21 cellular contexts compared by ENCODE assay signal in genomic region chr18:13264091-13264777, GRCh38. TPM values are rescaled to one million over a fixed set of nuclear protein-coding genes. Genes with fewer than 3 reads are reported as not detected.
DNase-seq lines count a peak whose midpoint lies in the region; ATAC-seq and TF ChIP-seq lines count a peak whose summit lies in the region.
"Had no signal": no experiment of that assay in that cellular context is flagged by ENCODE, and none has a peak within 500 bp of the region (broad histone marks: within the 10 kb centered on the region; RNA-seq: fewer than 3 reads in every experiment).

No MANE protein-coding gene starts in this region.

- peaks cover 14% of the 10 kb centered on the region for H3K4me1 ChIP-seq in neural progenitor cell
- H3K4me1 ChIP-seq in lower lobe of right lung = peaks cover 49% of the 10 kb centered on the region

- no peak overlapping the region for H3K4me3 ChIP-seq in AG10803 (ENCODE audit: low read length)
- H3K4me3 ChIP-seq in neural progenitor cell = no peak overlapping the region
- no peak overlapping the region for H3K4me3 ChIP-seq in lower lobe of right lung
- H3K4me3 ChIP-seq: adrenal gland, lung, PC-9 had no signal

- H3K9me3 Mint-ChIP-seq in activated CD4-positive, alpha-beta memory T cell treated with anti-CD3 and anti-CD28 coated beads, Interleukin-2, amount 10 ng/mL, durations not matched to agents 7 days and 5 days = no peaks in the 10 kb centered on the region
- H3K9me3 Mint-ChIP-seq in neural progenitor cell = no peaks in the 10 kb centered on the region
- H3K9me3 Mint-ChIP-seq in Calu3 (ENCODE audit: low read depth, unreplicated experiment) = no peaks in the 10 kb centered on the region
- H3K9me3 Mint-ChIP-seq: activated T-helper 17 cell treated with anti-CD3 and anti-CD28 coated beads, Interleukin-2, amount 50 U/mL, for 72 hours; naive thymus-derived CD8-positive, alpha-beta T cell had no signal

- peak; percentile 76 for ATAC-seq in Right ventricle myocardium superior (ENCODE audit: poor library complexity)
- ATAC-seq in lower lobe of right lung = no peak
- ATAC-seq: activated T-helper 17 cell treated with anti-CD3 and anti-CD28 coated beads, Interleukin-2, amount 50 U/mL, for 72 hours; naive thymus-derived CD8-positive, alpha-beta T cell had no signal

- DNase-seq in AG10803 (ENCODE audit: low read depth) (peak; percentile 12), Right ventricle myocardium superior (peak; percentile 88), neural progenitor cell (ENCODE audit: low spot score) (no peak), lower lobe of right lung (no peak), Calu3 (no peak)
- DNase-seq in activated CD4-positive, alpha-beta memory T cell treated with anti-CD3 and anti-CD28 coated beads, Interleukin-2, amount 10 ng/mL, durations not matched to agents 7 days and 5 days = peak; percentile 14
- no peak for DNase-seq in effector CD8-positive, alpha-beta T cell (lab: John Stamatoyannopoulos, UW)
- no peak for DNase-seq in stimulated activated CD4-positive, alpha-beta T cell treated with anti-CD3 and anti-CD28 coated beads, Interleukin-4, amount 100 ng/mL, for 4 hours
- DNase-seq: activated CD4-positive, alpha-beta T cell treated with anti-CD3 and anti-CD28 coated beads for 48 hours; EL; foreskin melanocyte; Kasumi-1; naive thymus-derived CD8-positive, alpha-beta T cell; NCI-H1105 treated with DMSO at 0.1 percent for 48 hours; NCI-H69; PC-9; stimulated activated CD4-positive, alpha-beta T cell treated with anti-CD3 and anti-CD28 coated beads, Interleukin-15, amount 100 ng/mL, for 24 hours; stimulated activated naive CD4-positive, alpha-beta T cell treated with Interleukin-2 at 50 U/mL for 16 hours had no signal

- intact Hi-C loops in Right ventricle myocardium superior (cut with DNase I) (loop anchor here (2.0 kb wide), 1 partner anchor 41 kb away; no protein-coding TSS in a partner anchor), lower lobe of right lung (cut with DNase I) (no loop called here), Calu3 (cut with micrococcal nuclease; ENCODE audit: unreplicated experiment) (no loop called here)

- peaks cover 3% of the 10 kb centered on the region for H3K27me3 Mint-ChIP-seq in activated CD4-positive, alpha-beta memory T cell treated with anti-CD3 and anti-CD28 coated beads, Interleukin-2, amount 10 ng/mL, durations not matched to agents 7 days and 5 days
- H3K27me3 Mint-ChIP-seq in neural progenitor cell (ENCODE audit: insufficient read depth, low read depth) = peaks cover 11% of the 10 kb centered on the region
- peaks cover 70% of the 10 kb centered on the region for H3K27me3 Mint-ChIP-seq in Calu3 (ENCODE audit: unreplicated experiment)
- H3K27me3 Mint-ChIP-seq: activated T-helper 17 cell treated with anti-CD3 and anti-CD28 coated beads, Interleukin-2, amount 50 U/mL, for 72 hours had no signal

- H3K9ac ChIP-seq in neural progenitor cell = no peak overlapping the region

- peaks cover 8% of the 10 kb centered on the region for H3F3A ChIP-seq in neural progenitor cell (ENCODE audit: low read depth)

- H3K4me2 ChIP-seq in neural progenitor cell = no peak overlapping the region
- H3K4me2 ChIP-seq: PC-9 had no signal

- no peak overlapping the region for H3K27ac ChIP-seq in neural progenitor cell
- no peak overlapping the region for H3K27ac ChIP-seq in lower lobe of right lung
- H3K27ac ChIP-seq: adrenal gland, PC-9 had no signal

- peaks cover 63% of the 10 kb centered on the region for H3K4me1 Mint-ChIP-seq in activated CD4-positive, alpha-beta memory T cell treated with anti-CD3 and anti-CD28 coated beads, Interleukin-2, amount 10 ng/mL, durations not matched to agents 7 days and 5 days
- peaks cover 45% of the 10 kb centered on the region for H3K4me1 Mint-ChIP-seq in neural progenitor cell
- peaks cover 17% of the 10 kb centered on the region for H3K4me1 Mint-ChIP-seq in Calu3 (ENCODE audit: low read depth, unreplicated experiment)

- H3K9me3 ChIP-seq in neural progenitor cell (ENCODE audit: low read depth) = no peaks in the 10 kb centered on the region
- H3K9me3 ChIP-seq in lower lobe of right lung = no peaks in the 10 kb centered on the region
- H3K9me3 ChIP-seq: adrenal gland had no signal

- no peaks in the 10 kb centered on the region for H3K79me2 ChIP-seq in neural progenitor cell (ENCODE audit: low read depth)

- H3K36me3 ChIP-seq in neural progenitor cell = no peaks in the 10 kb centered on the region
- H3K36me3 ChIP-seq in lower lobe of right lung = no peaks in the 10 kb centered on the region
- H3K36me3 ChIP-seq: adrenal gland had no signal

- no peak overlapping the region for H3K27ac Mint-ChIP-seq in activated CD4-positive, alpha-beta memory T cell treated with anti-CD3 and anti-CD28 coated beads, Interleukin-2, amount 10 ng/mL, durations not matched to agents 7 days and 5 days
- H3K27ac Mint-ChIP-seq in neural progenitor cell (peak overlapping the region; percentile 61), Calu3 (ENCODE audit: unreplicated experiment) (no peak overlapping the region)

- H3K4me3 Mint-ChIP-seq in activated CD4-positive, alpha-beta memory T cell treated with anti-CD3 and anti-CD28 coated beads, Interleukin-2, amount 10 ng/mL, durations not matched to agents 7 days and 5 days = no peak overlapping the region
- H3K4me3 Mint-ChIP-seq in neural progenitor cell = no peak overlapping the region
- no peak overlapping the region for H3K4me3 Mint-ChIP-seq in Calu3 (ENCODE audit: low read depth, unreplicated experiment)

- TF ChIP-seq CTCF in AG10803 (conservative IDR thresholded peaks at IDR 0.05; ENCODE audit: low read length) (no peak), neural progenitor cell (IDR thresholded peaks at IDR 0.05) (no peak), lower lobe of right lung (IDR thresholded peaks at IDR 0.05) (no peak), Calu3 (IDR thresholded peaks at IDR 0.05; ENCODE audit: unreplicated experiment) (no peak)

- no peak overlapping the region for H2AFZ ChIP-seq in neural progenitor cell (replicated peaks)
- H2AFZ ChIP-seq: PC-9 had no signal

- no peaks in the 10 kb centered on the region for H4K20me1 ChIP-seq in neural progenitor cell (ENCODE audit: low read depth)

- H3K36me3 Mint-ChIP-seq in activated CD4-positive, alpha-beta memory T cell treated with anti-CD3 and anti-CD28 coated beads, Interleukin-2, amount 10 ng/mL, durations not matched to agents 7 days and 5 days (ENCODE audit: low read depth) = no peaks in the 10 kb centered on the region
- H3K36me3 Mint-ChIP-seq in neural progenitor cell (no peaks in the 10 kb centered on the region), Calu3 (ENCODE audit: insufficient read depth, unreplicated experiment) (no peaks in the 10 kb centered on the region)

- BruUV-seq in Calu3 (replicated peaks; lab: Mats Ljungman, UMichigan) = no TSS peak

- no peaks in the 10 kb centered on the region for H3K27me3 ChIP-seq in neural progenitor cell
- H3K27me3 ChIP-seq in lower lobe of right lung (ENCODE audit: low read depth) = no peaks in the 10 kb centered on the region
- H3K27me3 ChIP-seq: adrenal gland had no signal

- POLR2A ChIA-PET in activated CD4-positive, alpha-beta memory T cell treated with anti-CD3 and anti-CD28 coated beads, Interleukin-2, amount 10 ng/mL, durations not matched to agents 7 days and 5 days (lab: Charles Lee) = no interaction called here

- CTCF ChIA-PET in activated CD4-positive, alpha-beta memory T cell treated with anti-CD3 and anti-CD28 coated beads, Interleukin-2, amount 10 ng/mL, durations not matched to agents 7 days and 5 days (lab: Charles Lee) = no interaction called here
- CTCF ChIA-PET in Calu3 (lab: Charles Lee) = interaction anchor here (0.5 to 0.7 kb wide), 3 partner anchors 8 to 194 kb away, joined by 3 to 5 read pairs (median 3); no protein-coding TSS in a partner anchor

RNA-seq across cellular contexts. Expression of gene LDLRAD4, which starts 45.7 kb away (rescaled TPM):
- 10 to 100 TPM; 19.1 to 22.4 TPM for total RNA-seq in activated CD4-positive, alpha-beta memory T cell treated with anti-CD3 and anti-CD28 coated beads, Interleukin-2, amount 10 ng/mL, durations not matched to agents 7 days and 5 days
- total RNA-seq in Right ventricle myocardium superior (29.3 TPM), neural progenitor cell (ENCODE audit: low replicate concordance) (0.28 and 0.65 TPM in 2 replicates), lower lobe of right lung (24.6 TPM), Calu3 (2022) (0.44 and 0.50 TPM in 2 replicates)

Comparison
In these comparisons a context has a peak if more than half of its experiments do, and no peak if none do; other contexts are left out.
1. DNase-seq: peak in AG10803 (single experiment), activated CD4-positive, alpha-beta memory T cell treated with anti-CD3 and anti-CD28 coated beads, Interleukin-2, amount 10 ng/mL, durations not matched to agents 7 days and 5 days (single experiment) and Right ventricle myocardium superior (single experiment); none in neural progenitor cell (single experiment), lower lobe of right lung (single experiment), effector CD8-positive, alpha-beta T cell (single experiment), stimulated activated CD4-positive, alpha-beta T cell treated with anti-CD3 and anti-CD28 coated beads, Interleukin-4, amount 100 ng/mL, for 4 hours (0 of 2) and Calu3 (single experiment).
2. RNA of gene LDLRAD4, which starts 45.7 kb away (total RNA-seq): 29.3 TPM in Right ventricle myocardium superior (single experiment), 24.6 TPM in lower lobe of right lung (single experiment) and 19.1 to 22.4 TPM in activated CD4-positive, alpha-beta memory T cell treated with anti-CD3 and anti-CD28 coated beads, Interleukin-2, amount 10 ng/mL, durations not matched to agents 7 days and 5 days; 0.28 to 0.65 TPM in neural progenitor cell and 0.44 to 0.50 TPM in Calu3; every median in the first group is over 10 times any median in the second.